In the genomic region with DNA sequence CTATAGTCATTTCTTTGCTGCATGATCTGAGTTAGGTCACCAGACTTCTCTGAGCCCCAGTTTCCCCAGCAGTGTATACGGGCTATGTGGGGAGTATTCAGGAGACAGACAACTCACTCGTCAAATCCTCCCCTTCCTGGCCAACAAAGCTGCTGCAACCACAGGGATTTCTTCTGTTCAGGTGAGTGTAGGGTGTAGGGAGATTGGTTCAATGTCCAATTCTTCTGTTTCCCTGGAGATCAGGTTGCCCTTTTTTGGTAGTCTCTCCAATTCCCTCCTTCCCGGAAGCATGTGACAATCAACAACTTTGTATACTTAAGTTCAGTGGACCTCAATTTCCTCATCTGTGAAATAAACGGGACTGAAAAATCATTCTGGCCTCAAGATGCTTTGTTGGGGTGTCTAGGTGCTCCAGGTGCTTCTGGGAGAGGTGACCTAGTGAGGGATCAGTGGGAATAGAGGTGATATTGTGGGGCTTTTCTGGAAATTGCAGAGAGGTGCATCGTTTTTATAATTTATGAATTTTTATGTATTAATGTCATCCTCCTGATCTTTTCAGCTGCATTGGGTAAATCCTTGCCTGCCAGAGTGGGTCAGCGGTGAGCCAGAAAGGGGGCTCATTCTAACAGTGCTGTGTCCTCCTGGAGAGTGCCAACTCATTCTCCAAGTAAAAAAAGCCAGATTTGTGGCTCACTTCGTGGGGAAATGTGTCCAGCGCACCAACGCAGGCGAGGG, we compare ENCODE assay signal across 1 cellular context.
TF ChIP-seq lines count a peak whose summit lies in the region.

No MANE protein-coding gene starts in this region.

TF ChIP-seq in HepG2, 621 proteins besides CTCF, POLR2A, EP300 and RAD21 (continued from another document and continues in another):
- TF ChIP-seq, protein P1, sequence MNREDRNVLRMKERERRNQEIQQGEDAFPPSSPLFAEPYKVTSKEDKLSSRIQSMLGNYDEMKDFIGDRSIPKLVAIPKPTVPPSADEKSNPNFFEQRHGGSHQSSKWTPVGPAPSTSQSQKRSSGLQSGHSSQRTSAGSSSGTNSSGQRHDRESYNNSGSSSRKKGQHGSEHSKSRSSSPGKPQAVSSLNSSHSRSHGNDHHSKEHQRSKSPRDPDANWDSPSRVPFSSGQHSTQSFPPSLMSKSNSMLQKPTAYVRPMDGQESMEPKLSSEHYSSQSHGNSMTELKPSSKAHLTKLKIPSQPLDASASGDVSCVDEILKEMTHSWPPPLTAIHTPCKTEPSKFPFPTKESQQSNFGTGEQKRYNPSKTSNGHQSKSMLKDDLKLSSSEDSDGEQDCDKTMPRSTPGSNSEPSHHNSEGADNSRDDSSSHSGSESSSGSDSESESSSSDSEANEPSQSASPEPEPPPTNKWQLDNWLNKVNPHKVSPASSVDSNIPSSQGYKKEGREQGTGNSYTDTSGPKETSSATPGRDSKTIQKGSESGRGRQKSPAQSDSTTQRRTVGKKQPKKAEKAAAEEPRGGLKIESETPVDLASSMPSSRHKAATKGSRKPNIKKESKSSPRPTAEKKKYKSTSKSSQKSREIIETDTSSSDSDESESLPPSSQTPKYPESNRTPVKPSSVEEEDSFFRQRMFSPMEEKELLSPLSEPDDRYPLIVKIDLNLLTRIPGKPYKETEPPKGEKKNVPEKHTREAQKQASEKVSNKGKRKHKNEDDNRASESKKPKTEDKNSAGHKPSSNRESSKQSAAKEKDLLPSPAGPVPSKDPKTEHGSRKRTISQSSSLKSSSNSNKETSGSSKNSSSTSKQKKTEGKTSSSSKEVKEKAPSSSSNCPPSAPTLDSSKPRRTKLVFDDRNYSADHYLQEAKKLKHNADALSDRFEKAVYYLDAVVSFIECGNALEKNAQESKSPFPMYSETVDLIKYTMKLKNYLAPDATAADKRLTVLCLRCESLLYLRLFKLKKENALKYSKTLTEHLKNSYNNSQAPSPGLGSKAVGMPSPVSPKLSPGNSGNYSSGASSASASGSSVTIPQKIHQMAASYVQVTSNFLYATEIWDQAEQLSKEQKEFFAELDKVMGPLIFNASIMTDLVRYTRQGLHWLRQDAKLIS (CRISPR knock-in tag; IDR thresholded peaks at IDR 0.05) = peak; percentile 35
- peak; percentile 75; the same call in 1 of the 2 replicates for TF ChIP-seq RXRB (CRISPR knock-in tag; IDR thresholded peaks at IDR 0.05; ENCODE audit: borderline replicate concordance)
- no peak; the same call in 1 of the 2 replicates for TF ChIP-seq FOXC1 (CRISPR knock-in tag; IDR thresholded peaks at IDR 0.05; ENCODE audit: borderline replicate concordance)
- 0 out of 2 replicates have a peak, but pooled peaks have one; percentile 21 for TF ChIP-seq MIER2 (CRISPR knock-in tag; IDR thresholded peaks at IDR 0.05)
- TF ChIP-seq TEAD3 (CRISPR knock-in tag; optimal IDR thresholded peaks at IDR 0.05; ENCODE audit: borderline replicate concordance) = peak; percentile 59
- TF ChIP-seq ZFYVE20 (CRISPR knock-in tag; IDR thresholded peaks at IDR 0.05; ENCODE audit: borderline replicate concordance, low read depth) = no peak
- TF ChIP-seq CBFB (CRISPR knock-in tag; IDR thresholded peaks at IDR 0.05) = no peak
- TF ChIP-seq, protein P2, sequence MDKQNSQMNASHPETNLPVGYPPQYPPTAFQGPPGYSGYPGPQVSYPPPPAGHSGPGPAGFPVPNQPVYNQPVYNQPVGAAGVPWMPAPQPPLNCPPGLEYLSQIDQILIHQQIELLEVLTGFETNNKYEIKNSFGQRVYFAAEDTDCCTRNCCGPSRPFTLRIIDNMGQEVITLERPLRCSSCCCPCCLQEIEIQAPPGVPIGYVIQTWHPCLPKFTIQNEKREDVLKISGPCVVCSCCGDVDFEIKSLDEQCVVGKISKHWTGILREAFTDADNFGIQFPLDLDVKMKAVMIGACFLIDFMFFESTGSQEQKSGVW (CRISPR knock-in tag; IDR thresholded peaks at IDR 0.05; ENCODE audit: borderline replicate concordance) = no peak
- TF ChIP-seq, protein P3, sequence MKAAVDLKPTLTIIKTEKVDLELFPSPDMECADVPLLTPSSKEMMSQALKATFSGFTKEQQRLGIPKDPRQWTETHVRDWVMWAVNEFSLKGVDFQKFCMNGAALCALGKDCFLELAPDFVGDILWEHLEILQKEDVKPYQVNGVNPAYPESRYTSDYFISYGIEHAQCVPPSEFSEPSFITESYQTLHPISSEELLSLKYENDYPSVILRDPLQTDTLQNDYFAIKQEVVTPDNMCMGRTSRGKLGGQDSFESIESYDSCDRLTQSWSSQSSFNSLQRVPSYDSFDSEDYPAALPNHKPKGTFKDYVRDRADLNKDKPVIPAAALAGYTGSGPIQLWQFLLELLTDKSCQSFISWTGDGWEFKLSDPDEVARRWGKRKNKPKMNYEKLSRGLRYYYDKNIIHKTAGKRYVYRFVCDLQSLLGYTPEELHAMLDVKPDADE (CRISPR knock-in tag; IDR thresholded peaks at IDR 0.05) = no peak
- TF ChIP-seq AHR (CRISPR knock-in tag; IDR thresholded peaks at IDR 0.05) = peak; percentile 7; the same call in 1 of the 2 replicates
- TF ChIP-seq SP4 (CRISPR knock-in tag; IDR thresholded peaks at IDR 0.05) = no peak
- TF ChIP-seq ZNF569 (CRISPR knock-in tag; IDR thresholded peaks at IDR 0.05; ENCODE audit: borderline replicate concordance) = no peak
- no peak for TF ChIP-seq RELA (CRISPR knock-in tag; IDR thresholded peaks at IDR 0.05)
- TF ChIP-seq KDM5B (CRISPR knock-in tag; IDR thresholded peaks at IDR 0.05; ENCODE audit: borderline replicate concordance) = no peak
- peak; percentile 12 for TF ChIP-seq SKI (IDR thresholded peaks at IDR 0.05; ENCODE audit: partially characterized antibody)
- no peak for TF ChIP-seq ZNF30 (CRISPR knock-in tag; IDR thresholded peaks at IDR 0.05)
- no peak for TF ChIP-seq HOXA7 (CRISPR knock-in tag; IDR thresholded peaks at IDR 0.05)
- TF ChIP-seq, protein P4, sequence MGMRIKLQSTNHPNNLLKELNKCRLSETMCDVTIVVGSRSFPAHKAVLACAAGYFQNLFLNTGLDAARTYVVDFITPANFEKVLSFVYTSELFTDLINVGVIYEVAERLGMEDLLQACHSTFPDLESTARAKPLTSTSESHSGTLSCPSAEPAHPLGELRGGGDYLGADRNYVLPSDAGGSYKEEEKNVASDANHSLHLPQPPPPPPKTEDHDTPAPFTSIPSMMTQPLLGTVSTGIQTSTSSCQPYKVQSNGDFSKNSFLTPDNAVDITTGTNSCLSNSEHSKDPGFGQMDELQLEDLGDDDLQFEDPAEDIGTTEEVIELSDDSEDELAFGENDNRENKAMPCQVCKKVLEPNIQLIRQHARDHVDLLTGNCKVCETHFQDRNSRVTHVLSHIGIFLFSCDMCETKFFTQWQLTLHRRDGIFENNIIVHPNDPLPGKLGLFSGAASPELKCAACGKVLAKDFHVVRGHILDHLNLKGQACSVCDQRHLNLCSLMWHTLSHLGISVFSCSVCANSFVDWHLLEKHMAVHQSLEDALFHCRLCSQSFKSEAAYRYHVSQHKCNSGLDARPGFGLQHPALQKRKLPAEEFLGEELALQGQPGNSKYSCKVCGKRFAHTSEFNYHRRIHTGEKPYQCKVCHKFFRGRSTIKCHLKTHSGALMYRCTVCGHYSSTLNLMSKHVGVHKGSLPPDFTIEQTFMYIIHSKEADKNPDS (CRISPR knock-in tag; IDR thresholded peaks at IDR 0.05) = no peak
- TF ChIP-seq KDM6A (CRISPR knock-in tag; IDR thresholded peaks at IDR 0.05; ENCODE audit: low read depth) = peak; percentile 69
- no peak; the same call in 1 of the 2 replicates for TF ChIP-seq MED13 (CRISPR knock-in tag; IDR thresholded peaks at IDR 0.05)
- no peak for TF ChIP-seq ZMYM3 (CRISPR knock-in tag; IDR thresholded peaks at IDR 0.05)
- TF ChIP-seq, protein P5, sequence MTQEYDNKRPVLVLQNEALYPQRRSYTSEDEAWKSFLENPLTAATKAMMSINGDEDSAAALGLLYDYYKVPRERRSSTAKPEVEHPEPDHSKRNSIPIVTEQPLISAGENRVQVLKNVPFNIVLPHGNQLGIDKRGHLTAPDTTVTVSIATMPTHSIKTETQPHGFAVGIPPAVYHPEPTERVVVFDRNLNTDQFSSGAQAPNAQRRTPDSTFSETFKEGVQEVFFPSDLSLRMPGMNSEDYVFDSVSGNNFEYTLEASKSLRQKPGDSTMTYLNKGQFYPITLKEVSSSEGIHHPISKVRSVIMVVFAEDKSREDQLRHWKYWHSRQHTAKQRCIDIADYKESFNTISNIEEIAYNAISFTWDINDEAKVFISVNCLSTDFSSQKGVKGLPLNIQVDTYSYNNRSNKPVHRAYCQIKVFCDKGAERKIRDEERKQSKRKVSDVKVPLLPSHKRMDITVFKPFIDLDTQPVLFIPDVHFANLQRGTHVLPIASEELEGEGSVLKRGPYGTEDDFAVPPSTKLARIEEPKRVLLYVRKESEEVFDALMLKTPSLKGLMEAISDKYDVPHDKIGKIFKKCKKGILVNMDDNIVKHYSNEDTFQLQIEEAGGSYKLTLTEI (CRISPR knock-in tag; conservative IDR thresholded peaks at IDR 0.05) = no peak
- TF ChIP-seq SIX4 (CRISPR knock-in tag; IDR thresholded peaks at IDR 0.05) = peak; percentile 85
- peak; percentile 37; the same call in 1 of the 2 replicates for TF ChIP-seq NR2F6 (IDR thresholded peaks at IDR 0.05)
- peak; percentile 63 for TF ChIP-seq NR2F6 (CRISPR knock-in tag; IDR thresholded peaks at IDR 0.05)
- TF ChIP-seq, protein P6, sequence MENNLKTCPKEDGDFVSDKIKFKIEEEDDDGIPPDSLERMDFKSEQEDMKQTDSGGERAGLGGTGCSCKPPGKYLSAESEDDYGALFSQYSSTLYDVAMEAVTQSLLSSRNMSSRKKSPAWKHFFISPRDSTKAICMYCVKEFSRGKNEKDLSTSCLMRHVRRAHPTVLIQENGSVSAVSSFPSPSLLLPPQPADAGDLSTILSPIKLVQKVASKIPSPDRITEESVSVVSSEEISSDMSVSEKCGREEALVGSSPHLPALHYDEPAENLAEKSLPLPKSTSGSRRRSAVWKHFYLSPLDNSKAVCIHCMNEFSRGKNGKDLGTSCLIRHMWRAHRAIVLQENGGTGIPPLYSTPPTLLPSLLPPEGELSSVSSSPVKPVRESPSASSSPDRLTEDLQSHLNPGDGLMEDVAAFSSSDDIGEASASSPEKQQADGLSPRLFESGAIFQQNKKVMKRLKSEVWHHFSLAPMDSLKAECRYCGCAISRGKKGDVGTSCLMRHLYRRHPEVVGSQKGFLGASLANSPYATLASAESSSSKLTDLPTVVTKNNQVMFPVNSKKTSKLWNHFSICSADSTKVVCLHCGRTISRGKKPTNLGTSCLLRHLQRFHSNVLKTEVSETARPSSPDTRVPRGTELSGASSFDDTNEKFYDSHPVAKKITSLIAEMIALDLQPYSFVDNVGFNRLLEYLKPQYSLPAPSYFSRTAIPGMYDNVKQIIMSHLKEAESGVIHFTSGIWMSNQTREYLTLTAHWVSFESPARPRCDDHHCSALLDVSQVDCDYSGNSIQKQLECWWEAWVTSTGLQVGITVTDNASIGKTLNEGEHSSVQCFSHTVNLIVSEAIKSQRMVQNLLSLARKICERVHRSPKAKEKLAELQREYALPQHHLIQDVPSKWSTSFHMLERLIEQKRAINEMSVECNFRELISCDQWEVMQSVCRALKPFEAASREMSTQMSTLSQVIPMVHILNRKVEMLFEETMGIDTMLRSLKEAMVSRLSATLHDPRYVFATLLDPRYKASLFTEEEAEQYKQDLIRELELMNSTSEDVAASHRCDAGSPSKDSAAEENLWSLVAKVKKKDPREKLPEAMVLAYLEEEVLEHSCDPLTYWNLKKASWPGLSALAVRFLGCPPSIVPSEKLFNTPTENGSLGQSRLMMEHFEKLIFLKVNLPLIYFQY (CRISPR knock-in tag; IDR thresholded peaks at IDR 0.05; ENCODE audit: borderline replicate concordance) = peak; percentile 26; the same call in 1 of the 2 replicates
- TF ChIP-seq, protein P7, sequence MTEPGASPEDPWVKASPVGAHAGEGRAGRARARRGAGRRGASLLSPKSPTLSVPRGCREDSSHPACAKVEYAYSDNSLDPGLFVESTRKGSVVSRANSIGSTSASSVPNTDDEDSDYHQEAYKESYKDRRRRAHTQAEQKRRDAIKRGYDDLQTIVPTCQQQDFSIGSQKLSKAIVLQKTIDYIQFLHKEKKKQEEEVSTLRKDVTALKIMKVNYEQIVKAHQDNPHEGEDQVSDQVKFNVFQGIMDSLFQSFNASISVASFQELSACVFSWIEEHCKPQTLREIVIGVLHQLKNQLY (CRISPR knock-in tag; IDR thresholded peaks at IDR 0.05) = no peak; the same call in 1 of the 2 replicates
- TF ChIP-seq ZNF180 (CRISPR knock-in tag; IDR thresholded peaks at IDR 0.05; ENCODE audit: borderline replicate concordance, low read depth) = no peak
- TF ChIP-seq TBL1XR1 (IDR thresholded peaks at IDR 0.05; ENCODE audit: borderline replicate concordance, low read length, partially characterized antibody) = no peak
- 0 out of 2 replicates have a peak, but pooled peaks have one; percentile 33 for TF ChIP-seq RFX1 (IDR thresholded peaks at IDR 0.05)
- TF ChIP-seq RFXAP (CRISPR knock-in tag; IDR thresholded peaks at IDR 0.05; ENCODE audit: borderline replicate concordance) = 0 out of 2 replicates have a peak, but pooled peaks have one; percentile 4
- TF ChIP-seq ZNF766 (CRISPR knock-in tag; IDR thresholded peaks at IDR 0.05; ENCODE audit: borderline replicate concordance) = no peak
- TF ChIP-seq, protein P8, sequence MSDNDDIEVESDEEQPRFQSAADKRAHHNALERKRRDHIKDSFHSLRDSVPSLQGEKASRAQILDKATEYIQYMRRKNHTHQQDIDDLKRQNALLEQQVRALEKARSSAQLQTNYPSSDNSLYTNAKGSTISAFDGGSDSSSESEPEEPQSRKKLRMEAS (IDR thresholded peaks at IDR 0.05) = peak; percentile 64
- TF ChIP-seq JUN (CRISPR knock-in tag; IDR thresholded peaks at IDR 0.05) = no peak; the same call in 1 of the 2 replicates
- no peak for TF ChIP-seq ZNF235 (CRISPR knock-in tag; IDR thresholded peaks at IDR 0.05; ENCODE audit: borderline replicate concordance)
- TF ChIP-seq PITX1 (CRISPR knock-in tag; IDR thresholded peaks at IDR 0.05) = no peak
- TF ChIP-seq ZC3H4 (CRISPR knock-in tag; IDR thresholded peaks at IDR 0.05; ENCODE audit: borderline replicate concordance) = peak; percentile 55; the same call in 1 of the 2 replicates
- no peak for TF ChIP-seq SRSF9 (IDR thresholded peaks at IDR 0.05; ENCODE audit: borderline replicate concordance, insufficient read depth, low read depth, low read length, poor library complexity, severe bottlenecking)
- no peak for TF ChIP-seq SRSF4 (IDR thresholded peaks at IDR 0.05; ENCODE audit: low read depth, low read length, poor library complexity, severe bottlenecking)
- TF ChIP-seq, protein P9, sequence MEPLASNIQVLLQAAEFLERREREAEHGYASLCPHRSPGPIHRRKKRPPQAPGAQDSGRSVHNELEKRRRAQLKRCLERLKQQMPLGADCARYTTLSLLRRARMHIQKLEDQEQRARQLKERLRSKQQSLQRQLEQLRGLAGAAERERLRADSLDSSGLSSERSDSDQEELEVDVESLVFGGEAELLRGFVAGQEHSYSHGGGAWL (CRISPR knock-in tag; IDR thresholded peaks at IDR 0.05) = no peak
- TF ChIP-seq NR3C1 (CRISPR knock-in tag; IDR thresholded peaks at IDR 0.05) = no peak
- no peak for TF ChIP-seq DPF2 (CRISPR knock-in tag; IDR thresholded peaks at IDR 0.05; ENCODE audit: borderline replicate concordance, low read depth)
- no peak for TF ChIP-seq ZSCAN30 (CRISPR knock-in tag; IDR thresholded peaks at IDR 0.05)
- TF ChIP-seq DMAP1 (CRISPR knock-in tag; IDR thresholded peaks at IDR 0.05) = peak; percentile 23; the same call in 1 of the 2 replicates
- TF ChIP-seq REL (CRISPR knock-in tag; conservative IDR thresholded peaks at IDR 0.05) = no peak
- TF ChIP-seq ZNF749 (CRISPR knock-in tag; IDR thresholded peaks at IDR 0.05; ENCODE audit: borderline replicate concordance) = no peak
- no peak for TF ChIP-seq ZNF34 (CRISPR knock-in tag; IDR thresholded peaks at IDR 0.05; ENCODE audit: borderline replicate concordance)
- no peak for TF ChIP-seq RORA (CRISPR knock-in tag; IDR thresholded peaks at IDR 0.05)
- TF ChIP-seq ZNF790 (CRISPR knock-in tag; IDR thresholded peaks at IDR 0.05; ENCODE audit: borderline replicate concordance) = no peak
- no peak for TF ChIP-seq NR2F1 (CRISPR knock-in tag; IDR thresholded peaks at IDR 0.05)
